Comparison of ENCODE assay signal across 8 cellular contexts in the genomic region with DNA sequence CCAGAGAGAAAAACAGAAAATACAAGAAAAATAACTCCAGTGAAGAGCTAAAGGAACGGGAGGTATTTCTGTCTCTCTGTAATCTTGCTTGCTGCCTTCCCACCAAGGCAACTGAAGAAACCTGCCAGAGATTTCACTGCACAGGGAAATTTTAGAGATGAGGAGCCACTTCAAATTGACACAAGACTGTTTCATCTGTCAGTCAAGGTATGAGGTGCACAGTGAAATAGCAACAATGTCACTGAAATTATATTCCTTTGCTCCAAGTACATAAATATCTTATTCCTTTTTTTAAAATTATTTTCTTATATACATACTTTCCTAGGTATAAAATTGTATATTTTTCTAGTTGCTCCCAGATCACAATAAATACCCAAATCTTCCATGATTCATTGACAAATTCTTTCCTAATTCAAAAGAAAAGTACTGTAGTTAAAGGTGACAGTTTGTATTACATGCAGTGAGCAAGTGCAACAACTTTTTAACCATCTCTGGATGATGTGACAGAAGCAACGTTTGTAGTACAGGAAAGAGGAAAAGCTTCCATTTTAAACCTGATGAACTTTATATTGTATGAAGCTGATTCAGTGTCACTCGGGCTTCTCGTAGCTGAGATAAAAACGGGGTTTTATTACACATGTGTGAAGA.
"Had no signal": no experiment of that assay in that cellular context is flagged by ENCODE, and none has a peak within 500 bp of the region (broad histone marks: within the 10 kb centered on the region; RNA-seq: fewer than 3 reads in every experiment).

No MANE protein-coding gene starts in this region.

- DNase-seq: H9, HCEC 1CT, IMR-90 had no signal

- H3K4me2 ChIP-seq: GM23338 had no signal

- H3K4me1 Mint-ChIP-seq: H9 had no signal

- H2AFZ ChIP-seq: GM23338 had no signal

- H3K4me3 Mint-ChIP-seq: GM23338, H9 had no signal

- ATAC-seq: GM23338, K562 had no signal

- FAIRE-seq: H1, H54, HTR-8/SVneo, K562 had no signal

- H3K27ac Mint-ChIP-seq: GM23338, H9 had no signal

- H3K4me3 ChIP-seq: GM23338, K562 had no signal

- H3K9me3 Mint-ChIP-seq: GM23338, H9 had no signal
